In the genomic region with DNA sequence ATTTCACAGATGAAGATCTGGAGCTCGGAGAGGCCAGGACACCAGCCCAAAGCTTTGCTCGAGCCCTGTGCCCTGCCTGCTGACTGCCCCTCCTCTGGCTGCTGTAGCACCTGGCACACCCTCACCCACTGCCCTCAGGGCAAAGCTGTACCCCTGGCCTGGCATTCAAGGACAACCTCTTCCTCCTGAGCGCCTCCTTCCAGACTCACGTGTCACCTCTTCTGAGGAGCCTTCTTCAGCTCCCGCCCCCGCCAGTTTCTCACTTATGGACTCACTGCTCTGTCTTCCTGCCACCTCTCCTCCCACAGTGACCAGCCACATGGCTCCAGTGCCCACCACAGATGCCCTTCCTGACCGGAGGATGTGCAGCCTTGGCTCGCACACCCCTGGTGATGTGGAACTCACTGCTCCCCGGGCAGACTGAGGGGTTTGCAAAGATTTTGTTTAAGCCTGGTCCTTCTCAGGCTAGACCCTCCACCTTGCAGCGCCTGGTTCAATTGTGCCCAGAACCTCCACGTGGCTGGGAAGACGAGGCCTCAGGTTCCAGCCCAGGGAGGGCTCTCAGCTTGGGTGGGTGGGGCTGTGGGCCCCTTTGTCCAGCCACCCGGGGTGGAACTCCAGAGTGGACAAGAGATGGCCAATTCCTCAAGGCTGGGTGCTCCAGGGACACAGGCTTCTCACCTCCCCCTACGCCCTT, we compare ENCODE assay signal across 10 cellular contexts.
"Had no signal": no experiment of that assay in that cellular context is flagged by ENCODE, and none has a peak within 500 bp of the region (broad histone marks: within the 10 kb centered on the region; RNA-seq: fewer than 3 reads in every experiment).

No MANE protein-coding gene starts in this region.

- H3K27ac ChIP-seq: cardiac muscle cell, esophagus squamous epithelium, thoracic aorta, upper lobe of right lung had no signal

- H3K36me3 ChIP-seq: cardiac muscle cell, esophagus squamous epithelium, thoracic aorta, upper lobe of right lung had no signal

- H3K27me3 ChIP-seq: cardiac muscle cell, upper lobe of right lung had no signal

- H3K27ac Mint-ChIP-seq: activated naive CD4-positive, alpha-beta T cell treated with anti-CD3 and anti-CD28 coated beads, Interleukin-2, amount 50 U/mL, for 24 hours; activated T-cell treated with anti-CD3 and anti-CD28 coated beads, Interleukin-2, amount 50 U/mL, for 72 hours; T-helper 1 cell treated with Interleukin-12 subunit alpha and Interleukin-12 subunit beta and Interleukin-4 antibody, amounts not matched to agents 30 μg/mL and 1 μg/mL, for 36 hours had no signal

- H3K4me3 ChIP-seq: cardiac muscle cell, esophagus squamous epithelium, thoracic aorta, upper lobe of right lung had no signal

- H3K4me3 Mint-ChIP-seq: activated naive CD4-positive, alpha-beta T cell treated with anti-CD3 and anti-CD28 coated beads, Interleukin-2, amount 50 U/mL, for 24 hours; activated T-cell treated with anti-CD3 and anti-CD28 coated beads, Interleukin-2, amount 50 U/mL, for 72 hours; immature natural killer cell; nephron; T-helper 1 cell treated with Interleukin-12 subunit alpha and Interleukin-12 subunit beta and Interleukin-4 antibody, amounts not matched to agents 30 μg/mL and 1 μg/mL, for 36 hours had no signal

- DNase-seq: activated gamma-delta T cell had no signal
